8 cellular contexts compared by ENCODE assay signal in genomic region chr20:36435799-36436541, GRCh38.
DNase-seq lines count a peak whose midpoint lies in the region; ATAC-seq and TF ChIP-seq lines count a peak whose summit lies in the region.

No MANE protein-coding gene starts in this region.

- peak; percentile 57 for DNase-seq in Daoy (ENCODE audit: low read depth)
- DNase-seq in NCI-H2029 (lab: John Stamatoyannopoulos, UW): peak; percentile 92
- DNase-seq in activated CD8-positive, alpha-beta T cell treated with anti-CD3 and anti-CD28 coated beads for 36 hours: peak; percentile 93
- peak; percentile 79 for DNase-seq in effector CD4-positive, alpha-beta T cell
- DNase-seq in lung (ENCODE audit: low spot score): peak; percentile 89
- peak; percentile 68 for DNase-seq in stimulated activated CD8-positive, alpha-beta memory T cell treated with anti-CD3 and anti-CD28 coated beads, Interleukin-12 subunit alpha, Interleukin-12 subunit beta, amount 100 ng/mL, for 4 hours (ENCODE audit: low read depth)
- DNase-seq in hippocampal formation (lab: John Stamatoyannopoulos, UW): no peak
- DNase-seq in midbrain (lab: John Stamatoyannopoulos, UW): no peak

- H3K27me3 Mint-ChIP-seq in activated CD8-positive, alpha-beta T cell treated with anti-CD3 and anti-CD28 coated beads for 36 hours: peaks cover 3% of the 10 kb centered on the region

- no peak for TF ChIP-seq CTCF in activated CD8-positive, alpha-beta T cell treated with anti-CD3 and anti-CD28 coated beads for 36 hours (IDR thresholded peaks at IDR 0.05)
- TF ChIP-seq CTCF in lung (IDR thresholded peaks at IDR 0.05; ENCODE audit: control extremely low read depth, extremely low read depth): no peak

- H3K4me3 Mint-ChIP-seq in activated CD8-positive, alpha-beta T cell treated with anti-CD3 and anti-CD28 coated beads for 36 hours: peak overlapping the region; percentile 33

- intact Hi-C loops in activated CD8-positive, alpha-beta T cell treated with anti-CD3 and anti-CD28 coated beads for 36 hours (cut with micrococcal nuclease): loop anchor here (5.0 to 10.0 kb wide), 2 partner anchors 161 to 234 kb away; no protein-coding TSS in a partner anchor

- H3K27me3 ChIP-seq in lung (ENCODE audit: control insufficient read depth, insufficient read depth): no peaks in the 10 kb centered on the region

- no peak overlapping the region for H3K27ac Mint-ChIP-seq in activated CD8-positive, alpha-beta T cell treated with anti-CD3 and anti-CD28 coated beads for 36 hours

- no peaks in the 10 kb centered on the region for H3K9me3 Mint-ChIP-seq in activated CD8-positive, alpha-beta T cell treated with anti-CD3 and anti-CD28 coated beads for 36 hours

- POLR2A ChIA-PET in activated CD8-positive, alpha-beta T cell treated with anti-CD3 and anti-CD28 coated beads for 36 hours (lab: Charles Lee): no interaction called here

- no peaks in the 10 kb centered on the region for H3K36me3 Mint-ChIP-seq in activated CD8-positive, alpha-beta T cell treated with anti-CD3 and anti-CD28 coated beads for 36 hours (ENCODE audit: low read depth)

- H3K4me1 Mint-ChIP-seq in activated CD8-positive, alpha-beta T cell treated with anti-CD3 and anti-CD28 coated beads for 36 hours (ENCODE audit: low read depth): peaks cover 3% of the 10 kb centered on the region

- WGBS in lung, 2 donors: 26 to 39% methylated on average over 51 to 52 of the region's 52 CpGs

- H3K4me3 ChIP-seq in lung: peak overlapping the region; percentile 43

- H3K36me3 ChIP-seq in lung (ENCODE audit: control insufficient read depth in 2 of 2, insufficient read depth in 2 of 2, low read length in 2 of 2): no peaks in the 10 kb centered on the region

- no peaks in the 10 kb centered on the region for H3K9me3 ChIP-seq in lung (ENCODE audit: control insufficient read depth in 2 of 2, insufficient read depth in 1 of 2, low read length in 1 of 2)

- CTCF ChIA-PET in activated CD8-positive, alpha-beta T cell treated with anti-CD3 and anti-CD28 coated beads for 36 hours (lab: Charles Lee): interaction anchor here (0.6 to 6.2 kb wide), 5 partner anchors 36 to 234 kb away, joined by 3 to 62 read pairs (median 4); no protein-coding TSS in a partner anchor

- H3K4me1 ChIP-seq in lung (ENCODE audit: control insufficient read depth in 2 of 2, insufficient read depth in 2 of 2, low read length in 2 of 2): peaks cover 0 to 2% of the 10 kb centered on the region in 2 donors

- peak; percentile 96 for ATAC-seq in activated CD8-positive, alpha-beta T cell treated with anti-CD3 and anti-CD28 coated beads for 36 hours
- peak; percentile 79 for ATAC-seq in lung (ENCODE audit: insufficient read depth, low FRiP score)

- no peak overlapping the region for H3K27ac ChIP-seq in lung (ENCODE audit: low read depth in 1 of 2, low read length in 1 of 2)

Comparison
In these comparisons a context has a peak if more than half of its experiments do, and no peak if none do; other contexts are left out.
1. DNase-seq: peak in Daoy (single experiment), NCI-H2029 (single experiment), activated CD8-positive, alpha-beta T cell treated with anti-CD3 and anti-CD28 coated beads for 36 hours (single experiment), effector CD4-positive, alpha-beta T cell (single experiment), lung (single experiment) and stimulated activated CD8-positive, alpha-beta memory T cell treated with anti-CD3 and anti-CD28 coated beads, Interleukin-12 subunit alpha, Interleukin-12 subunit beta, amount 100 ng/mL, for 4 hours (single experiment); none in hippocampal formation (0 of 2) and midbrain (single experiment).